Comparison of ENCODE assay signal across 22 cellular contexts in genomic region chr17:75335315-75335714, GRCh38. TPM values are rescaled to one million over a fixed set of nuclear protein-coding genes. Genes with fewer than 3 reads are reported as not detected.
A peak's percentile ranks its signal among the peaks of the same experiment; 100 is the strongest.
DNase-seq lines count a peak whose midpoint lies in the region; ATAC-seq, FAIRE-seq and TF ChIP-seq lines count a peak whose summit lies in the region.
"Had no signal": no experiment of that assay in that cellular context is flagged by ENCODE, and none has a peak within 500 bp of the region (broad histone marks: within the 10 kb centered on the region; RNA-seq: fewer than 3 reads in every experiment).

No MANE protein-coding gene starts in this region.

- H3K4me1 ChIP-seq in CD4-positive, CD25-positive, alpha-beta regulatory T cell (ENCODE audit: control insufficient read depth, insufficient read depth, low read length, poor library complexity, severe bottlenecking), result peaks cover 46% of the 10 kb centered on the region
- H3K4me1 ChIP-seq in vagina, result peaks cover 16% of the 10 kb centered on the region
- H3K4me1 ChIP-seq: ascending aorta had no signal

- no peaks in the 10 kb centered on the region for H3K9me3 Mint-ChIP-seq in CD4-positive, CD25-positive, alpha-beta regulatory T cell
- no peaks in the 10 kb centered on the region for H3K9me3 Mint-ChIP-seq in naive B cell
- H3K9me3 Mint-ChIP-seq: activated T-cell treated with anti-CD3 and anti-CD28 coated beads, Interleukin-2, amount 50 U/mL, for 24 hours; type B pancreatic cell had no signal

- FAIRE-seq in GM19239 (lab: Jason Lieb, UNC), result peak; percentile 4
- FAIRE-seq: H54 had no signal

- H3K36me3 Mint-ChIP-seq in CD4-positive, CD25-positive, alpha-beta regulatory T cell, result peaks cover 3% of the 10 kb centered on the region
- H3K36me3 Mint-ChIP-seq in T-helper 17 cell (ENCODE audit: low read depth) (no peaks in the 10 kb centered on the region), naive B cell (peaks cover 0 to 19% of the 10 kb centered on the region in 2 donors)
- H3K36me3 Mint-ChIP-seq: type B pancreatic cell had no signal

- no peak for TF ChIP-seq POLR2A in vagina (IDR thresholded peaks at IDR 0.05)

- peak overlapping the region; percentile 32 to 91 (median 44) for H3K27ac Mint-ChIP-seq in CD4-positive, CD25-positive, alpha-beta regulatory T cell
- H3K27ac Mint-ChIP-seq in T-helper 17 cell (peak overlapping the region; percentile 70), naive B cell (peak overlapping the region in 5 of 6 donors; percentile 71 to 96 (median 92))
- H3K27ac Mint-ChIP-seq: type B pancreatic cell had no signal

- H3K4me3 ChIP-seq in CD4-positive, CD25-positive, alpha-beta regulatory T cell (ENCODE audit: low read depth, low read length), result no peak overlapping the region
- H3K4me3 ChIP-seq in vagina, result no peak overlapping the region
- H3K4me3 ChIP-seq: ascending aorta, lower lobe of right lung had no signal

- peaks cover 19% of the 10 kb centered on the region for H3K36me3 ChIP-seq in CD4-positive, CD25-positive, alpha-beta regulatory T cell (ENCODE audit: control insufficient read depth, insufficient read depth, low read length)
- H3K36me3 ChIP-seq in vagina, result peaks cover 0 to 6% of the 10 kb centered on the region in 2 donors

- peaks cover 37 to 82% (median 61%) of the 10 kb centered on the region in 4 donors for H3K4me1 Mint-ChIP-seq in CD4-positive, CD25-positive, alpha-beta regulatory T cell
- H3K4me1 Mint-ChIP-seq in T-helper 17 cell, result peaks cover 32% of the 10 kb centered on the region
- peaks cover 53 to 92% (median 89%) of the 10 kb centered on the region in 3 donors for H3K4me1 Mint-ChIP-seq in naive B cell

- no peaks in the 10 kb centered on the region for H3K27me3 Mint-ChIP-seq in CD4-positive, CD25-positive, alpha-beta regulatory T cell
- H3K27me3 Mint-ChIP-seq in T-helper 17 cell, result no peaks in the 10 kb centered on the region
- no peaks in the 10 kb centered on the region for H3K27me3 Mint-ChIP-seq in naive B cell
- H3K27me3 Mint-ChIP-seq: activated T-cell treated with anti-CD3 and anti-CD28 coated beads, Interleukin-2, amount 50 U/mL, for 24 hours; type B pancreatic cell had no signal

- intact Hi-C loops in vagina (cut with DNase I), result no loop called here

- no peak for TF ChIP-seq CTCF in vagina (IDR thresholded peaks at IDR 0.05)

- ATAC-seq in CD4-positive, CD25-positive, alpha-beta regulatory T cell (ENCODE audit: low read depth in 2 of 2), result no peak
- ATAC-seq in T-helper 17 cell, result no peak
- ATAC-seq in naive B cell (ENCODE audit: low read depth in 2 of 2), result no peak
- ATAC-seq: lower lobe of right lung, Right ventricle myocardium inferior had no signal

- H3K27me3 ChIP-seq in CD4-positive, CD25-positive, alpha-beta regulatory T cell (ENCODE audit: control insufficient read depth, insufficient read depth, low read length), result no peaks in the 10 kb centered on the region
- no peaks in the 10 kb centered on the region for H3K27me3 ChIP-seq in vagina
- H3K27me3 ChIP-seq: ascending aorta had no signal

- DNase-seq in CD4-positive, CD25-positive, alpha-beta regulatory T cell, result no peak
- DNase-seq in GM19239 (ENCODE audit: insufficient read length, low spot score) (no peak), T-helper 17 cell (no peak), naive B cell (no peak), NCI-H82 (lab: John Stamatoyannopoulos, UW) (no peak), vagina (ENCODE audit: extremely low spot score in 2 of 2) (no peak), NCI-H748 treated with DMSO at 0.1 percent for 48 hours (lab: John Stamatoyannopoulos, UW) (no peak), NCI-H1930 (lab: John Stamatoyannopoulos, UW) (no peak)
- DNase-seq: activated CD8-positive, alpha-beta memory T cell treated with anti-CD3 and anti-CD28 coated beads for 24 hours; activated T-cell treated with anti-CD3 and anti-CD28 coated beads, Interleukin-2, amount 50 U/mL, for 24 hours; COR-L47; kidney glomerular epithelial cell; lower lobe of right lung; NCI-H1092 treated with DMSO at 0.1 percent for 48 hours; NCI-H2029; NCI-H774; occipital lobe; stimulated activated CD8-positive, alpha-beta memory T cell treated with anti-CD3 and anti-CD28 coated beads, Interleukin-4, amount 100 ng/mL, for 48 hours had no signal

- H3K9me3 ChIP-seq in CD4-positive, CD25-positive, alpha-beta regulatory T cell (ENCODE audit: control insufficient read depth in 2 of 2, low read length in 2 of 2), result no peaks in the 10 kb centered on the region
- H3K9me3 ChIP-seq in T-helper 17 cell (ENCODE audit: control insufficient read depth, low read length, poor library complexity, severe bottlenecking), result no peaks in the 10 kb centered on the region
- H3K9me3 ChIP-seq in vagina, result no peaks in the 10 kb centered on the region
- H3K9me3 ChIP-seq: ascending aorta, lower lobe of right lung had no signal

- H3K4me3 Mint-ChIP-seq in CD4-positive, CD25-positive, alpha-beta regulatory T cell, result peak overlapping the region in 1 of 4 donors; percentile 2
- no peak overlapping the region for H3K4me3 Mint-ChIP-seq in T-helper 17 cell
- peak overlapping the region in 5 of 8 donors; percentile 30 to 85 (median 41) for H3K4me3 Mint-ChIP-seq in naive B cell
- H3K4me3 Mint-ChIP-seq: activated T-cell treated with anti-CD3 and anti-CD28 coated beads, Interleukin-2, amount 50 U/mL, for 24 hours; type B pancreatic cell had no signal

- no peak overlapping the region for H3K27ac ChIP-seq in CD4-positive, CD25-positive, alpha-beta regulatory T cell (ENCODE audit: insufficient read depth, low read length, poor library complexity, severe bottlenecking)
- no peak overlapping the region for H3K27ac ChIP-seq in vagina
- H3K27ac ChIP-seq: ascending aorta, lower lobe of right lung had no signal

RNA-seq across cellular contexts. Expression of gene SLC25A19, which starts 46.1 kb away (rescaled TPM):
- total RNA-seq in CD4-positive, CD25-positive, alpha-beta regulatory T cell, result 24.9 TPM
- 10 to 100 TPM; 15.1 to 21.9 (median 19.0) TPM for polyA plus RNA-seq in CD4-positive, CD25-positive, alpha-beta regulatory T cell
- total RNA-seq in T-helper 17 cell (10 to 100 TPM; 13.7 to 15.1 TPM), vagina (16.7 TPM)
- 10 to 100 TPM; 26.1 to 41.8 (median 31.3) TPM for polyA plus RNA-seq in naive B cell (ENCODE audit: low read depth in 6 of 6)
